ENCODE assay signal across 24 cellular contexts in genomic region chr13:100443278-100443997, GRCh38.
DNase-seq lines count a peak whose midpoint lies in the region; ATAC-seq, FAIRE-seq and TF ChIP-seq lines count a peak whose summit lies in the region.
"Had no signal": no experiment of that assay in that cellular context is flagged by ENCODE, and none has a peak within 500 bp of the region (broad histone marks: within the 10 kb centered on the region; RNA-seq: fewer than 3 reads in every experiment).

No MANE protein-coding gene starts in this region.

- ATAC-seq in upper lobe of right lung (no peak), HG03378 (IDR thresholded peaks at IDR 0.05; ENCODE audit: unreplicated experiment) (no peak), GM19328 (IDR thresholded peaks at IDR 0.05; ENCODE audit: unreplicated experiment) (no peak)
- ATAC-seq: effector memory CD8-positive, alpha-beta T cell had no signal

- H4K20me1 ChIP-seq in astrocyte (ENCODE audit: insufficient read depth, low read length), result no peaks in the 10 kb centered on the region

- no peaks in the 10 kb centered on the region for H3K36me3 ChIP-seq in astrocyte (ENCODE audit: insufficient read depth, low read length)
- no peaks in the 10 kb centered on the region for H3K36me3 ChIP-seq in upper lobe of right lung
- H3K36me3 ChIP-seq: thoracic aorta had no signal

- H3K4me2 ChIP-seq in astrocyte (ENCODE audit: low read length), result no peak overlapping the region

- peaks cover 2% of the 10 kb centered on the region for H3K9me3 Mint-ChIP-seq in astrocyte (ENCODE audit: unreplicated experiment)
- H3K9me3 Mint-ChIP-seq in osteocyte (ENCODE audit: unreplicated experiment), result no peaks in the 10 kb centered on the region
- H3K9me3 Mint-ChIP-seq: activated CD4-positive, alpha-beta T cell treated with anti-CD3 and anti-CD28 coated beads, Interleukin-2, amount 10 ng/mL, durations not matched to agents 24 days and 14 days; activated T-helper 2 cell treated with anti-CD3 and anti-CD28 coated beads, Interferon-gamma antibody, Interleukin-2, Interleukin-4, amounts not matched to agents 10 μg/mL and 5 μg/mL and 100 μg/mL, durations not matched to agents 14 hours and 24 hours and 36 hours; brain; CD4-positive, alpha-beta T cell; effector memory CD8-positive, alpha-beta T cell; T-helper 1 cell treated with Interleukin-12 subunit alpha and Interleukin-12 subunit beta and Interleukin-4 antibody, amounts not matched to agents 30 μg/mL and 1 μg/mL, for 36 hours had no signal

- peak overlapping the region; percentile 60 for H3K27ac Mint-ChIP-seq in astrocyte (ENCODE audit: unreplicated experiment)
- peak overlapping the region; percentile 88 for H3K27ac Mint-ChIP-seq in osteocyte (ENCODE audit: unreplicated experiment)
- H3K27ac Mint-ChIP-seq: activated CD4-positive, alpha-beta T cell treated with anti-CD3 and anti-CD28 coated beads, Interleukin-2, amount 10 ng/mL, durations not matched to agents 24 days and 14 days; activated naive CD8-positive, alpha-beta T cell; activated T-helper 2 cell treated with anti-CD3 and anti-CD28 coated beads, Interferon-gamma antibody, Interleukin-2, Interleukin-4, amounts not matched to agents 10 μg/mL and 5 μg/mL and 100 μg/mL, durations not matched to agents 14 hours and 24 hours and 36 hours; brain; CD4-positive, alpha-beta T cell; effector memory CD8-positive, alpha-beta T cell; T-helper 1 cell treated with Interleukin-12 subunit alpha and Interleukin-12 subunit beta and Interleukin-4 antibody, amounts not matched to agents 30 μg/mL and 1 μg/mL, for 36 hours had no signal

- H3K4me3 ChIP-seq in astrocyte (ENCODE audit: insufficient read depth, low read depth, low read length) (no peak overlapping the region), upper lobe of right lung (no peak overlapping the region)
- H3K4me3 ChIP-seq: esophagus muscularis mucosa, skin epidermis, thoracic aorta had no signal

- peaks cover 36% of the 10 kb centered on the region for H3K4me1 Mint-ChIP-seq in astrocyte (ENCODE audit: low read depth, unreplicated experiment)
- H3K4me1 Mint-ChIP-seq in osteocyte (ENCODE audit: unreplicated experiment), result peaks cover 60% of the 10 kb centered on the region

- H3K27ac ChIP-seq in astrocyte (ENCODE audit: low read depth, low read length) (no peak overlapping the region), upper lobe of right lung (no peak overlapping the region)
- H3K27ac ChIP-seq: esophagus muscularis mucosa, skin epidermis, thoracic aorta had no signal

- no peaks in the 10 kb centered on the region for H3K27me3 Mint-ChIP-seq in astrocyte (ENCODE audit: low read depth, unreplicated experiment)
- no peaks in the 10 kb centered on the region for H3K27me3 Mint-ChIP-seq in osteocyte (ENCODE audit: unreplicated experiment)
- H3K27me3 Mint-ChIP-seq: activated CD4-positive, alpha-beta T cell treated with anti-CD3 and anti-CD28 coated beads, Interleukin-2, amount 10 ng/mL, durations not matched to agents 24 days and 14 days; activated naive CD8-positive, alpha-beta T cell; CD4-positive, alpha-beta T cell; effector memory CD8-positive, alpha-beta T cell had no signal

- DNase-seq in H54 (ENCODE audit: insufficient read length, low spot score) (no peak), NCI-H146 (lab: John Stamatoyannopoulos, UW) (peak; percentile 66), astrocyte (ENCODE audit: low read depth) (no peak), osteocyte (ENCODE audit: extremely low spot score, unreplicated experiment) (no peak), DMS114 treated with DMSO at 0.1 percent for 48 hours (lab: John Stamatoyannopoulos, UW; ENCODE audit: unreplicated experiment) (no peak), upper lobe of right lung (no peak)
- DNase-seq: activated CD4-positive, alpha-beta T cell treated with anti-CD3 and anti-CD28 coated beads, Interleukin-2, amount 10 ng/mL, durations not matched to agents 24 days and 14 days; CD4-positive, alpha-beta T cell; DMS 273 treated with DMSO at 0.1 percent for 48 hours; effector memory CD8-positive, alpha-beta T cell; NCI-H1436; OCI-M1; stimulated activated naive CD4-positive, alpha-beta T cell treated with Interleukin-2 at 50 U/mL for 16 hours had no signal

- no peak overlapping the region for H2AFZ ChIP-seq in astrocyte (ENCODE audit: low read depth, low read length)

- intact Hi-C loops in upper lobe of right lung (cut with DNase I), result no loop called here

- H3K9ac ChIP-seq in astrocyte (ENCODE audit: low read length), result no peak overlapping the region

- H3K4me3 Mint-ChIP-seq in astrocyte (ENCODE audit: unreplicated experiment), result no peak overlapping the region
- no peak overlapping the region for H3K4me3 Mint-ChIP-seq in osteocyte (ENCODE audit: unreplicated experiment)
- H3K4me3 Mint-ChIP-seq: activated CD4-positive, alpha-beta T cell treated with anti-CD3 and anti-CD28 coated beads, Interleukin-2, amount 10 ng/mL, durations not matched to agents 24 days and 14 days; activated naive CD8-positive, alpha-beta T cell; brain; CD4-positive, alpha-beta T cell; effector memory CD8-positive, alpha-beta T cell; T-helper 1 cell treated with Interleukin-12 subunit alpha and Interleukin-12 subunit beta and Interleukin-4 antibody, amounts not matched to agents 30 μg/mL and 1 μg/mL, for 36 hours had no signal

- H3K4me1 ChIP-seq in astrocyte (ENCODE audit: insufficient read depth, low read length) (peaks cover 8% of the 10 kb centered on the region), upper lobe of right lung (peaks cover 7% of the 10 kb centered on the region)

- no peaks in the 10 kb centered on the region for H3K36me3 Mint-ChIP-seq in astrocyte (ENCODE audit: low read depth, unreplicated experiment)
- peaks cover 3% of the 10 kb centered on the region for H3K36me3 Mint-ChIP-seq in osteocyte (ENCODE audit: unreplicated experiment)

- peak; percentile 94 for FAIRE-seq in H54 (lab: Jason Lieb, UNC)
- FAIRE-seq in astrocyte (lab: Jason Lieb, UNC), result no peak
- FAIRE-seq: frontal cortex, islet of Langerhans had no signal

- H3K79me2 ChIP-seq in astrocyte (ENCODE audit: insufficient read depth, low read length), result no peaks in the 10 kb centered on the region

- TF ChIP-seq CTCF in astrocyte (IDR thresholded peaks at IDR 0.05; ENCODE audit: insufficient read depth, low read depth, low read length) (no peak), osteocyte (IDR thresholded peaks at IDR 0.05) (no peak), upper lobe of right lung (IDR thresholded peaks at IDR 0.05) (no peak)

- H3K27me3 ChIP-seq in astrocyte (ENCODE audit: insufficient read depth, low read length), result no peaks in the 10 kb centered on the region
- no peaks in the 10 kb centered on the region for H3K27me3 ChIP-seq in upper lobe of right lung
- H3K27me3 ChIP-seq: esophagus muscularis mucosa had no signal

- TF ChIP-seq POLR2A in H54 (IDR thresholded peaks at IDR 0.05; ENCODE audit: low read depth, low read length), result no peak

- H3K9me3 ChIP-seq in astrocyte (ENCODE audit: insufficient read depth, low read depth, low read length) (no peaks in the 10 kb centered on the region), upper lobe of right lung (no peaks in the 10 kb centered on the region)
- H3K9me3 ChIP-seq: esophagus muscularis mucosa, thoracic aorta had no signal
